8 cellular contexts compared by ENCODE assay signal in genomic region chr3:129892486-129892856, GRCh38. TPM values are rescaled to one million over a fixed set of nuclear protein-coding genes. Genes with fewer than 3 reads are reported as not detected.
A peak's percentile ranks its signal among the peaks of the same experiment; 100 is the strongest.
DNase-seq lines count a peak whose midpoint lies in the region; ATAC-seq and TF ChIP-seq lines count a peak whose summit lies in the region.

No MANE protein-coding gene starts in this region.

- H3K4me3 Mint-ChIP-seq in Caco-2 (ENCODE audit: unreplicated experiment), result peak overlapping the region; percentile 92

- peaks cover 14% of the 10 kb centered on the region for H3K4me1 ChIP-seq in Caco-2
- H3K4me1 ChIP-seq in mononuclear cell (ENCODE audit: insufficient read depth, low read length), result peaks cover 44% of the 10 kb centered on the region
- peaks cover 21 to 37% (median 31%) of the 10 kb centered on the region in 4 donors for H3K4me1 ChIP-seq in transverse colon

- DNase-seq in Caco-2, result peak in 1 of 2 experiments; percentile 7
- no peak for DNase-seq in NB4 (ENCODE audit: low read depth)
- no peak for DNase-seq in brain microvascular endothelial cell
- DNase-seq in transverse colon, result no peak
- no peak for DNase-seq in mucosa of gallbladder (ENCODE audit: low spot score)

- H3K27ac Mint-ChIP-seq in Caco-2 (ENCODE audit: unreplicated experiment), result peak overlapping the region; percentile 88

- H3K27me3 ChIP-seq in Caco-2 (replicated peaks; ENCODE audit: control insufficient read depth, insufficient read depth, low read length), result no peaks in the 10 kb centered on the region
- H3K27me3 ChIP-seq in brain microvascular endothelial cell (replicated peaks), result no peaks in the 10 kb centered on the region
- no peaks in the 10 kb centered on the region for H3K27me3 ChIP-seq in mononuclear cell (ENCODE audit: insufficient read depth, low read length)
- no peaks in the 10 kb centered on the region for H3K27me3 ChIP-seq in transverse colon

- in situ Hi-C loops in brain microvascular endothelial cell (cut with HindIII; ENCODE audit: low pct_ligation_motif_present, low sequenced_read_pairs) (no loop called here), transverse colon (cut with MboI; ENCODE audit: low pct_ligation_motif_present in 1 of 4, low pct_unique_long_range_greater_than_20kb in 1 of 4, low sequenced_read_pairs in 3 of 4) (no loop called here)

- BruUV-seq in Caco-2 (replicated peaks; lab: Mats Ljungman, UMichigan), result TSS peak; percentile 42

- H3K36me3 Mint-ChIP-seq in Caco-2 (ENCODE audit: insufficient read depth, unreplicated experiment), result no peaks in the 10 kb centered on the region

- H3K27me3 Mint-ChIP-seq in Caco-2 (ENCODE audit: insufficient read depth, unreplicated experiment), result no peaks in the 10 kb centered on the region

- TF ChIP-seq CTCF in Caco-2 (IDR thresholded peaks at IDR 0.05; ENCODE audit: insufficient read depth in 1 of 2, low read depth in 1 of 2, low read length in 1 of 2, severe bottlenecking in 1 of 2, unreplicated experiment in 1 of 2) (no peak), NB4 (IDR thresholded peaks at IDR 0.05; ENCODE audit: low read depth, low read length) (no peak), brain microvascular endothelial cell (IDR thresholded peaks at IDR 0.05; ENCODE audit: low read depth, low read length, missing control alignments) (no peak), transverse colon (IDR thresholded peaks at IDR 0.05) (no peak)

- no peaks in the 10 kb centered on the region for H3K36me3 ChIP-seq in Caco-2 (ENCODE audit: control insufficient read depth, insufficient read depth, low read length)
- no peaks in the 10 kb centered on the region for H3K36me3 ChIP-seq in brain microvascular endothelial cell (replicated peaks)
- no peaks in the 10 kb centered on the region for H3K36me3 ChIP-seq in transverse colon

- TF ChIP-seq EP300 in transverse colon (IDR thresholded peaks at IDR 0.05; ENCODE audit: low read depth), result no peak

- no peak for ATAC-seq in GM19023 (IDR thresholded peaks at IDR 0.05; ENCODE audit: unreplicated experiment)
- ATAC-seq in GM21515 (IDR thresholded peaks at IDR 0.05; ENCODE audit: unreplicated experiment), result no peak

- H3K27ac ChIP-seq in brain microvascular endothelial cell (no peak overlapping the region), transverse colon (peak overlapping the region; percentile 92 to 98 (median 94))

- TF ChIP-seq POLR2A in NB4 (IDR thresholded peaks at IDR 0.05; ENCODE audit: extremely low read depth, insufficient read length) (no peak), transverse colon (IDR thresholded peaks at IDR 0.05) (no peak)

- no peaks in the 10 kb centered on the region for H3K9me3 Mint-ChIP-seq in Caco-2 (ENCODE audit: unreplicated experiment)

- WGBS in transverse colon (ENCODE audit: low coverage in 1 of 2), 2 donors, result 5 to 17% methylated on average over 2 to 13 of the region's 13 CpGs

- POLR2A ChIA-PET in Caco-2 (lab: Charles Lee), result no interaction called here

- CTCF ChIA-PET in Caco-2 (lab: Charles Lee), result no interaction called here

- H3K4me1 Mint-ChIP-seq in Caco-2 (ENCODE audit: low read depth, unreplicated experiment), result peaks cover 14% of the 10 kb centered on the region

- H3K4me3 ChIP-seq in Caco-2 (ENCODE audit: low read depth, low read length), result peak overlapping the region; percentile 97
- peak overlapping the region; percentile 77 for H3K4me3 ChIP-seq in NB4 (ENCODE audit: low read depth, low read length)
- H3K4me3 ChIP-seq in brain microvascular endothelial cell (ENCODE audit: low read depth, low read length), result peak overlapping the region; percentile 68
- H3K4me3 ChIP-seq in mononuclear cell (ENCODE audit: low read length), result peak overlapping the region; percentile 87
- peak overlapping the region; percentile 72 to 96 (median 84) for H3K4me3 ChIP-seq in transverse colon

- intact Hi-C loops in Caco-2 (cut with micrococcal nuclease; ENCODE audit: unreplicated experiment), result loop anchor here (2.0 kb wide), 2 partner anchors 16 to 42 kb away; no protein-coding TSS in a partner anchor
- intact Hi-C loops in transverse colon (cut with DNase I; ENCODE audit: low total_unique reads), result no loop called here

- no peaks in the 10 kb centered on the region for H3K9me3 ChIP-seq in Caco-2
- no peaks in the 10 kb centered on the region for H3K9me3 ChIP-seq in mononuclear cell (ENCODE audit: low read depth, low read length)
- H3K9me3 ChIP-seq in transverse colon, result no peaks in the 10 kb centered on the region

RNA-seq across cellular contexts. Expression of gene TMCC1, which starts 1.0 kb away (rescaled TPM):
- total RNA-seq in Caco-2 (2022) (26.0 and 27.8 TPM in 2 replicates), mononuclear cell (17.1 TPM), transverse colon (10 to 100 TPM in 3 of 4 donors, 1 to 10 TPM in 1; 4.1 to 21.8 (median 14.5) TPM), mucosa of gallbladder (52.9 TPM)
